8 cellular contexts compared by ENCODE assay signal in genomic region chr14:35121887-35122695, GRCh38. TPM values are rescaled to one million over a fixed set of nuclear protein-coding genes. Genes with fewer than 3 reads are reported as not detected.
A peak's percentile ranks its signal among the peaks of the same experiment; 100 is the strongest.
DNase-seq lines count a peak whose midpoint lies in the region; ATAC-seq, FAIRE-seq and TF ChIP-seq lines count a peak whose summit lies in the region.

TSS of gene PPP2R3C (minus strand) at chr14:35121990. CDS start at chr14:35121959, 31 bp downstream.
TSS of gene PRORP (plus strand) at chr14:35122552. CDS start at chr14:35123246, 694 bp downstream.

- peak; percentile 34 for FAIRE-seq in pancreas (lab: Jason Lieb, UNC)

- intact Hi-C loops in Right ventricle myocardium superior (cut with DNase I) = loop anchor here (5.0 kb wide), 1 partner anchor 290 kb away; no protein-coding TSS in a partner anchor
- intact Hi-C loops in pancreas (cut with DNase I) = no loop called here
- intact Hi-C loops in tibial artery (cut with DNase I; ENCODE audit: low total_unique reads) = loop anchor here (5.0 kb wide), 3 partner anchors 75 to 285 kb away; partner anchors contain the start of genes FAM177A1 and SRP54

- H3K36me3 ChIP-seq in pancreas = no peaks in the 10 kb centered on the region
- peaks cover 0 to 4% (median 0%) of the 10 kb centered on the region in 3 donors for H3K36me3 ChIP-seq in tibial artery

- H3K9me3 ChIP-seq in pancreas (no peaks in the 10 kb centered on the region), tibial artery (no peaks in the 10 kb centered on the region)

- WGBS in pancreas, 2 donors = 0% methylated on average over 57 of the region's 57 CpGs

- H3K4me1 ChIP-seq in pancreas (peaks cover 0 to 16% (median 13%) of the 10 kb centered on the region in 3 donors), tibial artery (peaks cover 3 to 49% (median 25%) of the 10 kb centered on the region in 4 donors)

- H3K27me3 ChIP-seq in pancreas = no peaks in the 10 kb centered on the region
- H3K27me3 ChIP-seq in tibial artery = no peaks in the 10 kb centered on the region

- DNase-seq in GM12864 (ENCODE audit: low read depth) (peak; percentile 94), NCI-H1417 (lab: John Stamatoyannopoulos, UW) (peak; percentile 96 to 99 (median 99)), SW 1271 (lab: John Stamatoyannopoulos, UW) (peak; percentile 91 to 95), Right ventricle myocardium superior (peak; percentile 94), pancreas (peak; percentile 90 to 98 (median 96)), tibial artery (peak; percentile 95 to 96)
- DNase-seq in activated naive CD8-positive, alpha-beta T cell treated with anti-CD3 and anti-CD28 coated beads, Interleukin-2, amount 50 U/mL, for 16 hours (ENCODE audit: low read depth, low spot score) = peak; percentile 77

- ATAC-seq in HG02759 (IDR thresholded peaks at IDR 0.05; ENCODE audit: unreplicated experiment) (peak; percentile 88), Right ventricle myocardium superior (ENCODE audit: poor library complexity) (peak; percentile 97), pancreas (peak; percentile 91 to 95 (median 93))

- H3K27ac ChIP-seq in pancreas = peak within 1 kb of the TSS; percentile 86 to 98 (median 96)
- H3K27ac ChIP-seq in tibial artery = peak within 1 kb of the TSS; percentile 85 to 93

- H3K4me3 ChIP-seq in GM12864 (ENCODE audit: low read depth, low read length) (peak within 1 kb of the TSS; percentile 88), pancreas (peak within 1 kb of the TSS; percentile 48 to 72 (median 52)), tibial artery (peak within 1 kb of the TSS; percentile 61 to 66)

- TF ChIP-seq CTCF in GM12864 (IDR thresholded peaks at IDR 0.05; ENCODE audit: low read depth, low read length, missing control alignments) (no peak), pancreas (IDR thresholded peaks at IDR 0.05) (no peak), tibial artery (IDR thresholded peaks at IDR 0.05) (no peak)

RNA-seq across cellular contexts. Expression of gene PPP2R3C, which starts in this region (rescaled TPM):
- 25.1 TPM for total RNA-seq in Right ventricle myocardium superior
- total RNA-seq in pancreas = 10 to 100 TPM in 2 of 6 donors, 1 to 10 TPM in 4; 6.0 to 11.0 (median 7.5) TPM
- polyA plus RNA-seq in pancreas = 10 to 100 TPM in 1 of 2 donors, 1 to 10 TPM in 1; 9.0 to 18.0 TPM

RNA-seq across cellular contexts. Expression of gene PRORP, which starts in this region (rescaled TPM):
- total RNA-seq in Right ventricle myocardium superior (17.7 TPM), pancreas (10 to 100 TPM in 2 of 6 donors, 1 to 10 TPM in 4; 5.7 to 14.2 (median 8.3) TPM)
- 1 to 10 TPM; 3.5 to 6.1 TPM for polyA plus RNA-seq in pancreas

Comparison
In these comparisons a context has a peak if more than half of its experiments do, and no peak if none do; other contexts are left out.
1. Peak in every context shown above with its lines: DNase-seq, ATAC-seq, H3K4me3 ChIP-seq and H3K27ac ChIP-seq.
2. intact Hi-C loops: an anchor here in Right ventricle myocardium superior (5.0 kb wide) and tibial artery (5.0 kb wide); none called in pancreas.